Comparison of ENCODE assay signal across 9 cellular contexts in genomic region chr10:63173468-63174227, GRCh38. TPM values are rescaled to one million over a fixed set of nuclear protein-coding genes. Genes with fewer than 3 reads are reported as not detected.
DNase-seq lines count a peak whose midpoint lies in the region; ATAC-seq and TF ChIP-seq lines count a peak whose summit lies in the region.
"Had no signal": no experiment of that assay in that cellular context is flagged by ENCODE, and none has a peak within 500 bp of the region (broad histone marks: within the 10 kb centered on the region; RNA-seq: fewer than 3 reads in every experiment).

No MANE protein-coding gene starts in this region.

- H3K4me1 Mint-ChIP-seq in glutamatergic neuron (ENCODE audit: low read depth, unreplicated experiment): peaks cover 3% of the 10 kb centered on the region

- H2BK120ac ChIP-seq in mesenchymal stem cell (ENCODE audit: low read depth, low read length): no peak overlapping the region

- peaks cover 14 to 100% of the 10 kb centered on the region in 2 experiments for H3K36me3 ChIP-seq in mesenchymal stem cell (ENCODE audit: control insufficient read depth in 1 of 2, insufficient read depth in 2 of 2, low read depth in 1 of 2, low read length in 2 of 2)

- H4K8ac ChIP-seq in mesenchymal stem cell (ENCODE audit: low read length): no peak overlapping the region

- H3K27ac Mint-ChIP-seq in glutamatergic neuron (ENCODE audit: unreplicated experiment): no peak overlapping the region

- H3K27me3 Mint-ChIP-seq in glutamatergic neuron (ENCODE audit: unreplicated experiment): peaks cover 1% of the 10 kb centered on the region

- no peaks in the 10 kb centered on the region for H3K27me3 ChIP-seq in mesenchymal stem cell (ENCODE audit: control insufficient read depth in 1 of 2, insufficient read depth in 1 of 2, low read length in 2 of 2)

- H2AK5ac ChIP-seq in mesenchymal stem cell (ENCODE audit: low read length, severe bottlenecking): no peak overlapping the region

- H3K9ac ChIP-seq in mesenchymal stem cell (ENCODE audit: low read length): no peak overlapping the region

- H3K4me3 Mint-ChIP-seq in glutamatergic neuron (ENCODE audit: unreplicated experiment): no peak overlapping the region

- no peak overlapping the region for H3K4me2 ChIP-seq in mesenchymal stem cell (ENCODE audit: low read length, poor library complexity, severe bottlenecking)

- peaks cover 20% of the 10 kb centered on the region for H3K79me1 ChIP-seq in mesenchymal stem cell (replicated peaks; ENCODE audit: low read length, poor library complexity, severe bottlenecking)

- no peak for DNase-seq in mesenchymal stem cell
- no peak for DNase-seq in glutamatergic neuron
- no peak for DNase-seq in erythroblast (lab: John Stamatoyannopoulos, UW)
- DNase-seq in kidney glomerular epithelial cell (lab: John Stamatoyannopoulos, UW): no peak

- no peak overlapping the region for H3K27ac ChIP-seq in mesenchymal stem cell (ENCODE audit: low read length, poor library complexity, severe bottlenecking)
- H3K27ac ChIP-seq: SK-N-MC had no signal

- H3K23ac ChIP-seq in mesenchymal stem cell (ENCODE audit: low read length in 2 of 2): no peak overlapping the region

- ATAC-seq in GM18868 (IDR thresholded peaks at IDR 0.05; ENCODE audit: unreplicated experiment): peak; percentile 99
- peak; percentile 98 for ATAC-seq in GM21723 (IDR thresholded peaks at IDR 0.05; ENCODE audit: unreplicated experiment)
- ATAC-seq in HG03565 (IDR thresholded peaks at IDR 0.05; ENCODE audit: unreplicated experiment): peak; percentile 98
- ATAC-seq: HCT116 had no signal

- H4K91ac ChIP-seq in mesenchymal stem cell (ENCODE audit: low read length): no peak overlapping the region

- TF ChIP-seq POLR2A in erythroblast (IDR thresholded peaks at IDR 0.05; ENCODE audit: low read length): no peak

- H3K4me1 ChIP-seq in mesenchymal stem cell (ENCODE audit: control insufficient read depth, insufficient read depth, low read depth, low read length): no peaks in the 10 kb centered on the region

- no peak overlapping the region for H2BK15ac ChIP-seq in mesenchymal stem cell (ENCODE audit: low read depth, poor library complexity, severe bottlenecking)

- no peak overlapping the region for H3K4me3 ChIP-seq in mesenchymal stem cell (ENCODE audit: insufficient read depth in 1 of 2, low read depth in 1 of 2, low read length in 2 of 2)
- H3K4me3 ChIP-seq: SK-N-MC had no signal

- H3K4ac ChIP-seq in mesenchymal stem cell (ENCODE audit: low read depth in 1 of 2, low read length in 2 of 2): no peak overlapping the region

- H3K9me3 Mint-ChIP-seq in glutamatergic neuron (ENCODE audit: unreplicated experiment): peaks cover 4% of the 10 kb centered on the region

- H3K14ac ChIP-seq in mesenchymal stem cell (ENCODE audit: low read length in 2 of 2): no peak overlapping the region

- TF ChIP-seq CTCF in glutamatergic neuron (IDR thresholded peaks at IDR 0.05; ENCODE audit: partially characterized antibody, unreplicated experiment): no peak

- H2BK5ac ChIP-seq in mesenchymal stem cell (ENCODE audit: low read depth, low read length, poor library complexity, severe bottlenecking): peak overlapping the region; percentile 31

- H3K36me3 Mint-ChIP-seq in glutamatergic neuron (ENCODE audit: unreplicated experiment): no peaks in the 10 kb centered on the region

- no peaks in the 10 kb centered on the region for H3K9me3 ChIP-seq in mesenchymal stem cell (ENCODE audit: control insufficient read depth, low read length)

- WGBS in mesenchymal stem cell: no CpG with 5 or more reads among the region's 1 CpG

- H2BK12ac ChIP-seq in mesenchymal stem cell (ENCODE audit: low read length in 2 of 2): no peak overlapping the region

- no peak overlapping the region for H3K18ac ChIP-seq in mesenchymal stem cell (ENCODE audit: low read depth in 1 of 2, low read length in 2 of 2)

- H2AFZ ChIP-seq in mesenchymal stem cell (ENCODE audit: low read depth, low read length): no peak overlapping the region

RNA-seq across cellular contexts. Expression of gene NRBF2, which starts 40.5 kb away (rescaled TPM):
- polyA plus RNA-seq in mesenchymal stem cell (2013, experiment 1 of 2): 42.8 TPM
- 42.3 TPM for polyA plus RNA-seq in mesenchymal stem cell (2013, experiment 2 of 2)
- total RNA-seq in glutamatergic neuron (ENCODE audit: unreplicated experiment): 31.0 TPM
